28 cellular contexts compared by ENCODE assay signal in genomic region chr12:132965796-132966195, GRCh38.
"Had no signal": no experiment of that assay in that cellular context is flagged by ENCODE, and none has a peak within 500 bp of the region (broad histone marks: within the 10 kb centered on the region; RNA-seq: fewer than 3 reads in every experiment).

No MANE protein-coding gene starts in this region.

- H3K27me3 ChIP-seq: ascending aorta, cardiac muscle cell had no signal

- DNase-seq: activated B cell treated with CpG ODN at 0.5 μM for 24 hours; activated CD4-positive, alpha-beta memory T cell treated with anti-CD3 and anti-CD28 coated beads for 36 hours; activated CD4-positive, alpha-beta T cell treated with anti-CD3 and anti-CD28 coated beads for 4 hours; activated CD4-positive, alpha-beta T cell treated with anti-CD3 and anti-CD28 coated beads, Interleukin-2, amount 10 ng/mL, durations not matched to agents 24 days and 14 days; activated CD4-positive, alpha-beta T cell treated with anti-CD3 and anti-CD28 coated beads, Interleukin-2, amount 50 U/mL, for 1 hour; activated CD4-positive, alpha-beta T cell treated with anti-CD3 and anti-CD28 coated beads, Interleukin-2, amount 50 U/mL, for 4 hours; activated CD4-positive, CD25-positive, alpha-beta regulatory T cell treated with anti-CD3 and anti-CD28 coated beads, Interleukin-2, amount 50 U/mL, for 72 hours; activated CD8-positive, alpha-beta memory T cell treated with anti-CD3 and anti-CD28 coated beads for 24 hours; activated CD8-positive, alpha-beta memory T cell treated with anti-CD3 and anti-CD28 coated beads, Interleukin-2, amount 10 ng/mL, durations not matched to agents 7 days and 5 days; activated CD8-positive, alpha-beta memory T cell treated with anti-CD3 and anti-CD28 coated beads, Interleukin-2, amount 50 U/mL, for 48 hours; activated CD8-positive, alpha-beta T cell treated with anti-CD3 and anti-CD28 coated beads, Interleukin-2, amount 10 ng/mL, durations not matched to agents 7 days and 5 days; activated effector memory CD4-positive, alpha-beta T cell treated with Interleukin-2 at 50 U/mL for 16 hours; activated gamma-delta T cell; activated naive CD4-positive, alpha-beta T cell treated with anti-CD3 and anti-CD28 coated beads, Interleukin-2, amount 10 ng/mL, durations not matched to agents 7 days and 5 days; activated naive CD4-positive, alpha-beta T cell treated with Interleukin-2 at 50 U/mL for 16 hours; activated naive CD8-positive, alpha-beta T cell treated with anti-CD3 and anti-CD28 coated beads, Interleukin-2, amount 10 ng/mL, durations not matched to agents 7 days and 5 days; activated naive CD8-positive, alpha-beta T cell treated with anti-CD3 and anti-CD28 coated beads, Interleukin-2, amount 50 U/mL, for 24 hours; activated T-cell treated with anti-CD3 and anti-CD28 coated beads, Interleukin-2, amount 50 U/mL, for 24 hours; activated T-cell treated with anti-CD3 and anti-CD28 coated beads, Interleukin-2, amount 50 U/mL, for 48 hours; amygdala; anterior cingulate cortex; central memory CD4-positive, alpha-beta T cell; T-helper 1 cell; T-helper 2 cell; T-helper 9 cell had no signal

- H3K36me3 ChIP-seq: cardiac muscle cell had no signal

- H3K27ac ChIP-seq: ascending aorta, cardiac muscle cell, VCaP had no signal

- H3K4me1 ChIP-seq: ascending aorta had no signal

- H3K4me3 ChIP-seq: ascending aorta, cardiac muscle cell had no signal
